16 cellular contexts compared by ENCODE assay signal in the genomic region with DNA sequence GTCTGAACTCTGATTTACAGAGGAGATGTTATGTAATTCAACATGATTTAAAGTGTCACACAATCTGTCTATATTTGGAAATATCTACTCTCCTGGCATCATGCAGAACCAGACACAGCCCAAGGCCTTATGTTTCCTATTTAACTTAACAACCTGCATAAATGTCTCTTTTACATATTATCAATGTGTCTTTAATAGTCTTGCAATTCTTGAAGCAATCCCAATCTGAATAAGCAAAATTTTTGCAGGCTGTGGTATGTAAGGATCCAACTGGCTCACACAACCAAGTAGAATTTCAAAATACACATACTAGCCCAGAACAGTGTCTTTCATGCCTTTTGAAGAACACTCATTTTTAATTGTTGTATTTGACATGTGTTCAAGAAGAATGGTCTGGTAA.
DNase-seq lines count a peak whose midpoint lies in the region; TF ChIP-seq lines count a peak whose summit lies in the region.
"Had no signal": no experiment of that assay in that cellular context is flagged by ENCODE, and none has a peak within 500 bp of the region (broad histone marks: within the 10 kb centered on the region; RNA-seq: fewer than 3 reads in every experiment).

No MANE protein-coding gene starts in this region.

- no peaks in the 10 kb centered on the region for H3K4me1 ChIP-seq in tibial artery
- H3K4me1 ChIP-seq: Caco-2 had no signal

- TF ChIP-seq CTCF in tibial artery (IDR thresholded peaks at IDR 0.05), result no peak

- H3K4me3 ChIP-seq in SK-N-MC (peak overlapping the region; percentile 37), tibial artery (no peak overlapping the region)
- H3K4me3 ChIP-seq: BLaER1 treated with 17β-estradiol and CSF1 and Interleukin-3, amounts not matched to agents 10 nM and 100 nM had no signal

- DNase-seq in SK-N-MC (ENCODE audit: low read depth, low spot score) (peak; percentile 69), fibroblast of gingiva (ENCODE audit: low read depth) (peak; percentile 14), tibial artery (no peak), NCI-H2029 treated with DMSO at 0.1 percent for 48 hours (lab: John Stamatoyannopoulos, UW) (no peak), NCI-H69 (lab: John Stamatoyannopoulos, UW) (no peak)
- DNase-seq: 8988T; ACHN; AML-193; Caco-2; Calu3; CD4-positive, alpha-beta T cell; CD8-positive, alpha-beta T cell; DMS79 treated with DMSO at 0.1 percent for 48 hours; GF-D8 had no signal

- no peak overlapping the region for H3K9ac ChIP-seq in SK-N-MC (ENCODE audit: insufficient read length)
- H3K9ac ChIP-seq: BLaER1 treated with 17β-estradiol and CSF1 and Interleukin-3, amounts not matched to agents 10 nM and 100 nM had no signal

- peaks cover 0 to 1% of the 10 kb centered on the region in 2 donors for H3K27me3 ChIP-seq in tibial artery
- H3K27me3 ChIP-seq: BLaER1 treated with 17β-estradiol and CSF1 and Interleukin-3, amounts not matched to agents 10 nM and 100 nM had no signal

- H3K36me3 ChIP-seq in SK-N-MC (ENCODE audit: insufficient read depth, low read length) (no peaks in the 10 kb centered on the region), tibial artery (no peaks in the 10 kb centered on the region)
- H3K36me3 ChIP-seq: BLaER1 treated with 17β-estradiol and CSF1 and Interleukin-3, amounts not matched to agents 10 nM and 100 nM had no signal

- H3K27ac ChIP-seq in SK-N-MC (peak overlapping the region; percentile 87), tibial artery (no peak overlapping the region)
- H3K27ac ChIP-seq: BLaER1 treated with 17β-estradiol and CSF1 and Interleukin-3, amounts not matched to agents 10 nM and 100 nM; C4-2B had no signal

- H3K9me3 ChIP-seq in SK-N-MC (ENCODE audit: low read depth, low read length), result no peaks in the 10 kb centered on the region
- no peaks in the 10 kb centered on the region for H3K9me3 ChIP-seq in tibial artery
- H3K9me3 ChIP-seq: Caco-2 had no signal

- intact Hi-C loops in tibial artery (cut with DNase I; ENCODE audit: low total_unique reads), result no loop called here

Comparison
In these comparisons a context has a peak if more than half of its experiments do, and no peak if none do; other contexts are left out.
1. DNase-seq: peak in SK-N-MC (single experiment) and fibroblast of gingiva (single experiment); none in tibial artery (0 of 2), NCI-H2029 treated with DMSO at 0.1 percent for 48 hours (single experiment) and NCI-H69 (single experiment).